ENCODE assay signal across 8 cellular contexts in the genomic region with DNA sequence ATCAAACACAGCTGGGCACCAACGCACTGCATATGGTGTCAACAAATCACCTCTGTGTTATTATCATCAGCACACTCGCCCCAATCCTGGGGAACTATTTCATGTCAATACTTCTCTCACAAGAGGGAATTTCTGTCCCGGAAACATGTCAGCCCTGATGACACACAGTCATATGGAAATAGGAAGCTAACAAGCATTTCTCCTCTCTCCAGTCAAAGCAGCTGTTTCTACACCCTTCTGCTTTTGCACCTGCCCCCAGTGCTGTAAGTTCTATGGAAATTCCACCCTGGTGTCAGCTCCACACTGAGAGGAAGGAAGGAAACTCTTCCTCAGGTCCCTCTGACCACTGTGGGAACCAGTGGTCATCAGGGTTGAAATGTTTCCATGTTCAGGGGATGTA.
A peak's percentile ranks its signal among the peaks of the same experiment; 100 is the strongest.
DNase-seq lines count a peak whose midpoint lies in the region; ATAC-seq and TF ChIP-seq lines count a peak whose summit lies in the region.

No MANE protein-coding gene starts in this region.

- H3K27me3 ChIP-seq in gastroesophageal sphincter (no peaks in the 10 kb centered on the region), ascending aorta (no peaks in the 10 kb centered on the region)

- peak; percentile 38 for ATAC-seq in GM18511 (IDR thresholded peaks at IDR 0.05; ENCODE audit: unreplicated experiment)
- peak; percentile 33 for ATAC-seq in GM21619 (IDR thresholded peaks at IDR 0.05; ENCODE audit: unreplicated experiment)
- ATAC-seq in HG03460 (IDR thresholded peaks at IDR 0.05; ENCODE audit: unreplicated experiment) = peak; percentile 41
- peak; percentile 49 for ATAC-seq in gastroesophageal sphincter

- CTCF ChIA-PET in GM10248 (lab: Yijun Ruan, JAX) = interaction anchor here (0.9 to 1.8 kb wide), 6 partner anchors 12 to 447 kb away, joined by 3 to 8 read pairs (median 3); partner anchors contain the start of gene ID2

- H3K36me3 ChIP-seq in gastroesophageal sphincter (no peaks in the 10 kb centered on the region), ascending aorta (no peaks in the 10 kb centered on the region)

- DNase-seq in GM10248 (ENCODE audit: extremely low spot score) (no peak), T-helper 2 cell (no peak), ascending aorta (ENCODE audit: low spot score in 2 of 2) (no peak)
- DNase-seq in stimulated activated CD8-positive, alpha-beta memory T cell treated with anti-CD3 and anti-CD28 coated beads, Interleukin-4, amount 100 ng/mL, for 48 hours = no peak

- H3K4me1 ChIP-seq in gastroesophageal sphincter (peaks cover 0 to 13% (median 0%) of the 10 kb centered on the region in 3 donors), ascending aorta (peaks cover 0 to 8% of the 10 kb centered on the region in 2 donors)

- no peak for TF ChIP-seq POLR2A in gastroesophageal sphincter (IDR thresholded peaks at IDR 0.05)

- no peaks in the 10 kb centered on the region for H3K9me3 ChIP-seq in gastroesophageal sphincter
- no peaks in the 10 kb centered on the region for H3K9me3 ChIP-seq in ascending aorta

- TF ChIP-seq CTCF in gastroesophageal sphincter (IDR thresholded peaks at IDR 0.05) = no peak
- no peak for TF ChIP-seq CTCF in GM10248 (IDR thresholded peaks at IDR 0.05; ENCODE audit: control extremely low read depth, extremely low read depth, low read depth, missing control alignments)
- no peak for TF ChIP-seq CTCF in ascending aorta (IDR thresholded peaks at IDR 0.05)

- intact Hi-C loops in ascending aorta (cut with DNase I) = no loop called here

- POLR2A ChIA-PET in GM10248 (lab: Yijun Ruan, JAX) = interaction anchor here (0.7 to 2.2 kb wide), 3 partner anchors 67 to 448 kb away, joined by 3 to 24 read pairs (median 3); partner anchors contain the start of gene ID2

- H3K4me3 ChIP-seq in gastroesophageal sphincter (no peak overlapping the region), ascending aorta (no peak overlapping the region)

- TF ChIP-seq EP300 in gastroesophageal sphincter (IDR thresholded peaks at IDR 0.05) = no peak

- WGBS in gastroesophageal sphincter (ENCODE audit: low coverage in 1 of 2), 2 donors = 68 to 100% methylated on average over 1 to 3 of the region's 3 CpGs

- H3K27ac ChIP-seq in gastroesophageal sphincter = no peak overlapping the region
- no peak overlapping the region for H3K27ac ChIP-seq in ascending aorta
